9 cellular contexts compared by ENCODE assay signal in genomic region chr11:124897681-124898680, GRCh38. TPM values are rescaled to one million over a fixed set of nuclear protein-coding genes. Genes with fewer than 3 reads are reported as not detected.
DNase-seq lines count a peak whose midpoint lies in the region; ATAC-seq and TF ChIP-seq lines count a peak whose summit lies in the region.
"Had no signal": no experiment of that assay in that cellular context is flagged by ENCODE, and none has a peak within 500 bp of the region (broad histone marks: within the 10 kb centered on the region; RNA-seq: fewer than 3 reads in every experiment).

ROBO4 (minus strand) TSS chr11:124897865; CDS start chr11:124897795, 70 bp downstream.

- H3K4me3 ChIP-seq in choroid plexus epithelial cell (ENCODE audit: low read depth, low read length) (no peak within 1 kb of the TSS), left lung (peak within 1 kb of the TSS; percentile 5 to 44), tibial artery (peak within 1 kb of the TSS; percentile 4 to 20)

- H3K4me1 ChIP-seq in left lung (peaks cover 4 to 7% of the 10 kb centered on the region in 2 donors), tibial artery (peaks cover 0 to 5% (median 2%) of the 10 kb centered on the region in 4 donors)

- H3K36me3 Mint-ChIP-seq in activated CD4-positive, alpha-beta T cell treated with anti-CD3 and anti-CD28 coated beads for 36 hours (ENCODE audit: low read depth): no peaks in the 10 kb centered on the region
- H3K36me3 Mint-ChIP-seq in WTC11: no peaks in the 10 kb centered on the region
- H3K36me3 Mint-ChIP-seq: T-cell had no signal

- DNase-seq in LHCN-M2 (ENCODE audit: low read depth): peak; percentile 95
- DNase-seq in choroid plexus epithelial cell (ENCODE audit: low read depth): peak; percentile 89
- DNase-seq in left lung: no peak
- peak; percentile 58 to 79 for DNase-seq in tibial artery
- no peak for DNase-seq in GM19238 (ENCODE audit: insufficient read length, low spot score)
- DNase-seq in activated CD4-positive, alpha-beta T cell treated with anti-CD3 and anti-CD28 coated beads for 36 hours: no peak
- no peak for DNase-seq in WTC11 (ENCODE audit: low spot score)
- DNase-seq in SKM-1 treated with dmso at 0.1 percent for 144 hours (lab: John Stamatoyannopoulos, UW; ENCODE audit: unreplicated experiment): no peak
- DNase-seq: T-cell had no signal

- no peaks in the 10 kb centered on the region for H3K4me1 Mint-ChIP-seq in activated CD4-positive, alpha-beta T cell treated with anti-CD3 and anti-CD28 coated beads for 36 hours
- H3K4me1 Mint-ChIP-seq in WTC11: peaks cover 25% of the 10 kb centered on the region

- intact Hi-C loops in left lung (cut with DNase I) (no loop called here), tibial artery (cut with DNase I; ENCODE audit: low total_unique reads) (no loop called here)
- intact Hi-C loops in activated CD4-positive, alpha-beta T cell treated with anti-CD3 and anti-CD28 coated beads for 36 hours (cut with DNase I, micrococcal nuclease): no loop called here

- peak; percentile 33 for TF ChIP-seq CTCF in choroid plexus epithelial cell (conservative IDR thresholded peaks at IDR 0.05; ENCODE audit: low read depth, low read length)
- TF ChIP-seq CTCF in left lung (IDR thresholded peaks at IDR 0.05): no peak
- TF ChIP-seq CTCF in tibial artery (IDR thresholded peaks at IDR 0.05): no peak
- TF ChIP-seq CTCF in WTC11 (IDR thresholded peaks at IDR 0.05): no peak

- CTCF ChIA-PET in activated CD4-positive, alpha-beta T cell treated with anti-CD3 and anti-CD28 coated beads for 36 hours (lab: Charles Lee): no interaction called here
- CTCF ChIA-PET in WTC11 (lab: Charles Lee): interaction anchor here (0.6 to 3.6 kb wide), 12 partner anchors 11 to 450 kb away, joined by 3 to 30 read pairs (median 5); partner anchors contain the start of genes CCDC15 and HEPACAM

- peaks cover 14% of the 10 kb centered on the region for H3K27me3 Mint-ChIP-seq in activated CD4-positive, alpha-beta T cell treated with anti-CD3 and anti-CD28 coated beads for 36 hours
- peaks cover 23% of the 10 kb centered on the region for H3K27me3 Mint-ChIP-seq in WTC11 (ENCODE audit: low read depth)

- H3K27me3 ChIP-seq in left lung (peaks cover 0 to 4% of the 10 kb centered on the region in 2 donors), tibial artery (no peaks in the 10 kb centered on the region)

- H3K4me3 Mint-ChIP-seq in activated CD4-positive, alpha-beta T cell treated with anti-CD3 and anti-CD28 coated beads for 36 hours: no peak within 1 kb of the TSS
- H3K4me3 Mint-ChIP-seq in WTC11: no peak within 1 kb of the TSS
- H3K4me3 Mint-ChIP-seq: T-cell had no signal

- H3K27ac Mint-ChIP-seq in activated CD4-positive, alpha-beta T cell treated with anti-CD3 and anti-CD28 coated beads for 36 hours: no peak within 1 kb of the TSS
- no peak within 1 kb of the TSS for H3K27ac Mint-ChIP-seq in WTC11
- H3K27ac Mint-ChIP-seq: T-cell had no signal

- H3K27ac ChIP-seq in left lung (peak within 1 kb of the TSS; percentile 56 to 78), tibial artery (peak within 1 kb of the TSS; percentile 35 to 50)

- POLR2A ChIA-PET in activated CD4-positive, alpha-beta T cell treated with anti-CD3 and anti-CD28 coated beads for 36 hours (lab: Charles Lee): no interaction called here
- POLR2A ChIA-PET in WTC11 (lab: Charles Lee): no interaction called here

- H3K9me3 ChIP-seq in left lung (no peaks in the 10 kb centered on the region), tibial artery (no peaks in the 10 kb centered on the region)

- ATAC-seq in left lung: peak; percentile 30
- no peak for ATAC-seq in activated CD4-positive, alpha-beta T cell treated with anti-CD3 and anti-CD28 coated beads for 36 hours
- no peak; the same call in 1 of the 2 replicates for ATAC-seq in WTC11

- H3K9me3 Mint-ChIP-seq in activated CD4-positive, alpha-beta T cell treated with anti-CD3 and anti-CD28 coated beads for 36 hours (ENCODE audit: low read depth): no peaks in the 10 kb centered on the region
- no peaks in the 10 kb centered on the region for H3K9me3 Mint-ChIP-seq in WTC11
- H3K9me3 Mint-ChIP-seq: T-cell had no signal

- H3K36me3 ChIP-seq in left lung: no peaks in the 10 kb centered on the region
- no peaks in the 10 kb centered on the region for H3K36me3 ChIP-seq in tibial artery

TF ChIP-seq in WTC11, 78 proteins besides CTCF, POLR2A, EP300 and RAD21:
- TF ChIP-seq PRDM15 (CRISPR knock-in tag; IDR thresholded peaks at IDR 0.05): no peak

RNA-seq across cellular contexts. Expression of gene ROBO4, which starts in this region (rescaled TPM):
- 23.4 and 26.9 TPM in 2 replicates for total RNA-seq in LHCN-M2 (2014; rRNA removed)
- polyA plus RNA-seq in LHCN-M2 (2012): 13.4 TPM
- total RNA-seq in left lung: 10 to 100 TPM; 38.2 to 39.4 TPM
- not detected for total RNA-seq in activated CD4-positive, alpha-beta T cell treated with anti-CD3 and anti-CD28 coated beads for 36 hours
- total RNA-seq in WTC11 (2021): 0.07 to 0.13 TPM (median 0.09 TPM) in 3 replicates

Comparison
In these comparisons a context has a peak if more than half of its experiments do, and no peak if none do; other contexts are left out.
1. RNA of gene ROBO4 (total RNA-seq): 38.2 to 39.4 TPM in left lung and 23.4 to 26.9 TPM in LHCN-M2; 0.07 to 0.13 TPM in WTC11 and not detected in activated CD4-positive, alpha-beta T cell treated with anti-CD3 and anti-CD28 coated beads for 36 hours; every median in the first group is over 10 times any median in the second.
2. DNase-seq: peak in LHCN-M2 (single experiment), choroid plexus epithelial cell (single experiment) and tibial artery (2 of 2); none in left lung (0 of 2), GM19238 (single experiment), activated CD4-positive, alpha-beta T cell treated with anti-CD3 and anti-CD28 coated beads for 36 hours (single experiment), WTC11 (single experiment) and SKM-1 treated with dmso at 0.1 percent for 144 hours (single experiment).